In the genomic region with DNA sequence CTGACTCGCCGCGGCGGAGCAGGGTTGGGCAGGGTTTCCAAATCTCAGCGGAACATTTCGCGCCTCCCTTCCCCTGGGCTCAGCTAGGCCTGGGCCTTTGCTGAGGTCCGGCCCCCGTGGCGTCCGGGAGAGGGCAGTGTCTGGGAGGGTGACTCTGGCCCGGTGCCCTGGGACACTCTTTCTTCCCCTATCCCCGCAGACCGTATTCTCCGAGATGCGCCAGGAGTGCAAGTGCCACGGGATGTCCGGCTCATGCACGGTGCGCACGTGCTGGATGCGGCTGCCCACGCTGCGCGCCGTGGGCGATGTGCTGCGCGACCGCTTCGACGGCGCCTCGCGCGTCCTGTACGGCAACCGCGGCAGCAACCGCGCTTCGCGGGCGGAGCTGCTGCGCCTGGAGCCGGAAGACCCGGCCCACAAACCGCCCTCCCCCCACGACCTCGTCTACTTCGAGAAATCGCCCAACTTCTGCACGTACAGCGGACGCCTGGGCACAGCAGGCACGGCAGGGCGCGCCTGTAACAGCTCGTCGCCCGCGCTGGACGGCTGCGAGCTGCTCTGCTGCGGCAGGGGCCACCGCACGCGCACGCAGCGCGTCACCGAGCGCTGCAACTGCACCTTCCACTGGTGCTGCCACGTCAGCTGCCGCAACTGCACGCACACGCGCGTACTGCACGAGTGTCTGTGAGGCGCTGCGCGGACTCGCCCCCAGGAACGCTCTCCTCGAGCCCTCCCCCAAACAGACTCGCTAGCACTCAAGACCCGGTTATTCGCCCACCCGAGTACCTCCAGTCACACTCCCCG, we compare ENCODE assay signal across 8 cellular contexts. TPM values are rescaled to one million over a fixed set of nuclear protein-coding genes. Genes with fewer than 3 reads are reported as not detected.
DNase-seq lines count a peak whose midpoint lies in the region; ATAC-seq and TF ChIP-seq lines count a peak whose summit lies in the region.

No MANE protein-coding gene starts in this region.

- DNase-seq in NCI-H1417 (lab: John Stamatoyannopoulos, UW) (peak in 2 of 3 experiments; percentile 56 to 60), NCI-H1417 treated with DMSO at 0.1 percent for 48 hours (lab: John Stamatoyannopoulos, UW) (no peak), fibroblast of villous mesenchyme (ENCODE audit: low read depth) (no peak), retina (peak; percentile 71), cerebellum (ENCODE audit: low spot score) (no peak), NCI-H1436 (lab: John Stamatoyannopoulos, UW) (no peak)
- DNase-seq in activated CD4-positive, alpha-beta T cell treated with anti-CD3 and anti-CD28 coated beads, Interleukin-2, amount 50 U/mL, for 1 hour = peak; percentile 56

- H3K4me3 ChIP-seq in fibroblast of villous mesenchyme (ENCODE audit: low read depth, low read length) = peak overlapping the region; percentile 5

- no peak for ATAC-seq in GM18858 (IDR thresholded peaks at IDR 0.05; ENCODE audit: unreplicated experiment)

- TF ChIP-seq CTCF in fibroblast of villous mesenchyme (IDR thresholded peaks at IDR 0.05; ENCODE audit: insufficient read depth, low read depth, low read length) = no peak

RNA-seq across cellular contexts. Expression of a gene that starts 3.0 kb away (rescaled TPM):
- not detected in 2 replicates for total RNA-seq in fibroblast of villous mesenchyme
- not detected for total RNA-seq in cerebellum

RNA-seq across cellular contexts. Expression of a gene that starts 9.6 kb away (rescaled TPM):
- not detected in 2 replicates for total RNA-seq in fibroblast of villous mesenchyme
- 5.7 TPM for total RNA-seq in cerebellum

RNA-seq across cellular contexts. Expression of a gene that starts 18.0 kb away (rescaled TPM):
- total RNA-seq in fibroblast of villous mesenchyme (under 0.01 and 0.32 TPM in 2 replicates), cerebellum (0.64 TPM)

RNA-seq across cellular contexts. Expression of a gene that starts 23.9 kb away (rescaled TPM):
- total RNA-seq in fibroblast of villous mesenchyme (49.3 and 68.2 TPM in 2 replicates), cerebellum (49.6 TPM)

RNA-seq across cellular contexts. Expression of a gene that starts 37.4 kb away (rescaled TPM):
- 61.2 and 62.2 TPM in 2 replicates for total RNA-seq in fibroblast of villous mesenchyme
- total RNA-seq in cerebellum = 33.6 TPM

Comparison
In these comparisons a context has a peak if more than half of its experiments do, and no peak if none do; other contexts are left out.
1. DNase-seq: peak in NCI-H1417 (2 of 3), activated CD4-positive, alpha-beta T cell treated with anti-CD3 and anti-CD28 coated beads, Interleukin-2, amount 50 U/mL, for 1 hour (single experiment) and retina (single experiment); none in NCI-H1417 treated with DMSO at 0.1 percent for 48 hours (single experiment), fibroblast of villous mesenchyme (single experiment), cerebellum (single experiment) and NCI-H1436 (single experiment).